12 cellular contexts compared by ENCODE assay signal in genomic region chr1:158008630-158009029, GRCh38. TPM values are rescaled to one million over a fixed set of nuclear protein-coding genes. Genes with fewer than 3 reads are reported as not detected.
A peak's percentile ranks its signal among the peaks of the same experiment; 100 is the strongest.
DNase-seq lines count a peak whose midpoint lies in the region; ATAC-seq, FAIRE-seq and TF ChIP-seq lines count a peak whose summit lies in the region.
"Had no signal": no experiment of that assay in that cellular context is flagged by ENCODE, and none has a peak within 500 bp of the region (broad histone marks: within the 10 kb centered on the region; RNA-seq: fewer than 3 reads in every experiment).

No MANE protein-coding gene starts in this region.

- peak overlapping the region in 4 of 5 donors; percentile 26 to 36 (median 29) for H3K9ac ChIP-seq in subcutaneous abdominal adipose tissue (ENCODE audit: low read length in 5 of 5)

- H3K27me3 ChIP-seq in Panc1 (ENCODE audit: control insufficient read depth, insufficient read depth, low read length): no peaks in the 10 kb centered on the region
- no peaks in the 10 kb centered on the region for H3K27me3 ChIP-seq in subcutaneous abdominal adipose tissue (ENCODE audit: control insufficient read depth in 5 of 5, insufficient read depth in 4 of 5, low read length in 5 of 5)

- TF ChIP-seq CTCF in Panc1 (IDR thresholded peaks at IDR 0.05) (no peak), coronary artery (IDR thresholded peaks at IDR 0.05) (no peak)

- ATAC-seq in Panc1: no peak
- no peak for ATAC-seq in HG03439 (IDR thresholded peaks at IDR 0.05; ENCODE audit: unreplicated experiment)

- H3K36me3 ChIP-seq in Panc1 (ENCODE audit: control insufficient read depth, insufficient read depth, low read length) (peaks cover 4% of the 10 kb centered on the region; the same call in 1 of the 2 replicates), mesodermal cell (ENCODE audit: control insufficient read depth, insufficient read depth, low read length) (peaks cover 29% of the 10 kb centered on the region), subcutaneous abdominal adipose tissue (ENCODE audit: control insufficient read depth in 5 of 5, insufficient read depth in 5 of 5, low read length in 5 of 5) (peaks cover 0 to 5% (median 2%) of the 10 kb centered on the region in 5 donors)

- H3K4me1 ChIP-seq in Panc1 (ENCODE audit: control insufficient read depth, insufficient read depth, low read length) (peaks cover 99% of the 10 kb centered on the region), mesodermal cell (ENCODE audit: control insufficient read depth, insufficient read depth, low read length, poor library complexity, severe bottlenecking) (peaks cover 86% of the 10 kb centered on the region), subcutaneous abdominal adipose tissue (ENCODE audit: control insufficient read depth in 5 of 5, insufficient read depth in 5 of 5, low read length in 5 of 5) (peaks cover 22 to 98% (median 85%) of the 10 kb centered on the region in 5 donors)

- no peak for FAIRE-seq in GM19239 (lab: Jason Lieb, UNC)

- CTCF ChIA-PET in Panc1 (lab: Charles Lee): no interaction called here

- H3K27ac ChIP-seq in Panc1 (ENCODE audit: low read length) (peak overlapping the region; percentile 100), coronary artery (peak overlapping the region; percentile 83 to 94), mesodermal cell (ENCODE audit: low read depth, low read length, severe bottlenecking) (peak overlapping the region; percentile 100), subcutaneous abdominal adipose tissue (ENCODE audit: low read depth, low read length) (peak overlapping the region; percentile 99)

- H3K4me3 ChIP-seq in Panc1 (ENCODE audit: low read depth in 2 of 2, low read length in 2 of 2) (no peak overlapping the region), coronary artery (peak overlapping the region; percentile 49), mesodermal cell (ENCODE audit: extremely low read depth, insufficient read depth, low read length, poor library complexity, severe bottlenecking) (no peak overlapping the region), subcutaneous abdominal adipose tissue (ENCODE audit: low read depth in 1 of 5, low read length in 5 of 5) (no peak overlapping the region)

- intact Hi-C loops in Panc1 (cut with micrococcal nuclease; ENCODE audit: unreplicated experiment): no loop called here

- H3K9me3 ChIP-seq in Panc1 (ENCODE audit: control insufficient read depth, insufficient read depth, low read depth, low read length) (no peaks in the 10 kb centered on the region), mesodermal cell (ENCODE audit: control insufficient read depth, low read length) (no peaks in the 10 kb centered on the region), subcutaneous abdominal adipose tissue (ENCODE audit: control insufficient read depth in 5 of 5, low read length in 5 of 5) (no peaks in the 10 kb centered on the region)

- WGBS in mesodermal cell (ENCODE audit: insufficient coverage in 2 of 2), 2 experiments: 80 to 86% methylated on average over 5 to 6 of the region's 6 CpGs

- DNase-seq in Panc1 (ENCODE audit: low read depth, low spot score) (no peak), coronary artery (ENCODE audit: low spot score) (no peak), midbrain (lab: John Stamatoyannopoulos, UW) (no peak), cerebellum (ENCODE audit: low spot score) (no peak), GM19239 (ENCODE audit: insufficient read length, low spot score) (no peak)
- DNase-seq: activated CD4-positive, alpha-beta T cell treated with anti-CD3 and anti-CD28 coated beads, Interleukin-2, amount 50 U/mL, for 4 hours; activated naive CD4-positive, alpha-beta T cell treated with anti-CD3 and anti-CD28 coated beads, Interleukin-2, amount 50 U/mL, for 16 hours; effector CD8-positive, alpha-beta T cell; NCI-H510A treated with DMSO at 0.1 percent for 48 hours had no signal

- BruUV-seq in Panc1 (replicated peaks; lab: Mats Ljungman, UMichigan): no TSS peak

- POLR2A ChIA-PET in Panc1 (lab: Charles Lee): no interaction called here

- in situ Hi-C loops in Panc1 (cut with HindIII; ENCODE audit: low pct_unique_long_range_greater_than_20kb, low sequenced_read_pairs): no loop called here

RNA-seq across cellular contexts. Expression of gene KIRREL1, which starts 15.2 kb away (rescaled TPM):
- total RNA-seq in Panc1 (2021; ENCODE audit: unreplicated experiment): 145 TPM
- polyA plus RNA-seq in Panc1 (2012; ENCODE audit: insufficient read length): 95.3 TPM
- polyA plus RNA-seq in mesodermal cell (2013, experiment 1 of 2): 72.5 TPM
- polyA plus RNA-seq in mesodermal cell (2013, experiment 2 of 2): 57.5 TPM
- 21.5 TPM for total RNA-seq in cerebellum
